14 cellular contexts compared by ENCODE assay signal in genomic region chr1:93244298-93245069, GRCh38.
DNase-seq lines count a peak whose midpoint lies in the region; ATAC-seq, FAIRE-seq and TF ChIP-seq lines count a peak whose summit lies in the region.
"Had no signal": no experiment of that assay in that cellular context is flagged by ENCODE, and none has a peak within 500 bp of the region (broad histone marks: within the 10 kb centered on the region; RNA-seq: fewer than 3 reads in every experiment).

No MANE protein-coding gene starts in this region.

- no peak for FAIRE-seq in frontal cortex (lab: Jason Lieb, UNC)

- no peak for TF ChIP-seq CTCF in heart left ventricle (IDR thresholded peaks at IDR 0.05)

- ATAC-seq in Right ventricle myocardium superior (ENCODE audit: poor library complexity) (peak; percentile 75), heart left ventricle (peak in 3 of 4 donors; percentile 57 to 65 (median 60)), right cardiac atrium (peak; percentile 48 to 71), aorta (ENCODE audit: low FRiP score) (peak; percentile 29), GM21529 (IDR thresholded peaks at IDR 0.05; ENCODE audit: unreplicated experiment) (no peak), HG03135 (IDR thresholded peaks at IDR 0.05; ENCODE audit: unreplicated experiment) (no peak)
- ATAC-seq: GM23338 had no signal

- H3K27ac ChIP-seq in heart left ventricle (peak overlapping the region in 6 of 12 donors; percentile 9 to 76 (median 60)), right cardiac atrium (ENCODE audit: low read length) (no peak overlapping the region), aorta (ENCODE audit: low read depth in 1 of 2, low read length in 2 of 2) (no peak overlapping the region)
- H3K27ac ChIP-seq: BLaER1 treated with 17β-estradiol and CSF1 and Interleukin-3, amounts not matched to agents 10 nM and 100 nM had no signal

- H3K36me3 ChIP-seq in heart left ventricle (peaks cover 0 to 22% (median 0%) of the 10 kb centered on the region in 9 donors), aorta (ENCODE audit: control insufficient read depth in 1 of 2, insufficient read depth in 2 of 2, low read length in 1 of 2) (no peaks in the 10 kb centered on the region)

- no peak for TF ChIP-seq POLR2A in heart left ventricle (IDR thresholded peaks at IDR 0.05)

- H3K9me3 ChIP-seq in heart left ventricle = peaks cover 0 to 14% (median 10%) of the 10 kb centered on the region in 12 donors
- no peaks in the 10 kb centered on the region for H3K9me3 ChIP-seq in right cardiac atrium (ENCODE audit: control insufficient read depth, low read length)
- H3K9me3 ChIP-seq in aorta (ENCODE audit: control insufficient read depth, low read length) = no peaks in the 10 kb centered on the region

- no peak overlapping the region for H3K4me3 ChIP-seq in heart left ventricle
- H3K4me3 ChIP-seq in right cardiac atrium (ENCODE audit: low read length) = no peak overlapping the region
- no peak overlapping the region for H3K4me3 ChIP-seq in aorta (ENCODE audit: low read length in 2 of 2)
- H3K4me3 ChIP-seq: BLaER1 treated with 17β-estradiol and CSF1 and Interleukin-3, amounts not matched to agents 10 nM and 100 nM; GM23338 had no signal

- H3K4me1 ChIP-seq in heart left ventricle (peaks cover 0 to 11% (median 0%) of the 10 kb centered on the region in 12 donors), right cardiac atrium (ENCODE audit: control insufficient read depth, insufficient read depth, low read length) (no peaks in the 10 kb centered on the region), aorta (ENCODE audit: control insufficient read depth in 1 of 2, insufficient read depth in 2 of 2, low read length in 2 of 2) (no peaks in the 10 kb centered on the region)
- H3K4me1 ChIP-seq: BLaER1 treated with 17β-estradiol and CSF1 and Interleukin-3, amounts not matched to agents 10 nM and 100 nM had no signal

- H3K27me3 ChIP-seq in heart left ventricle (no peaks in the 10 kb centered on the region), right cardiac atrium (ENCODE audit: control insufficient read depth, insufficient read depth) (no peaks in the 10 kb centered on the region), aorta (ENCODE audit: control insufficient read depth in 1 of 2, insufficient read depth in 2 of 2, low read length in 1 of 2) (no peaks in the 10 kb centered on the region)
- H3K27me3 ChIP-seq: BLaER1 treated with 17β-estradiol and CSF1 and Interleukin-3, amounts not matched to agents 10 nM and 100 nM had no signal

- WGBS in heart left ventricle, 4 donors = 76 to 85% (median 82%) methylated on average over 1 of the region's 1 CpG
- 55% methylated on average over 1 of the region's 1 CpG for WGBS in right cardiac atrium
- 2 to 11% methylated on average over 1 of the region's 1 CpG for WGBS in aorta, 2 donors

- intact Hi-C loops in Right ventricle myocardium superior (cut with DNase I) (no loop called here), cardiac septum (cut with DNase I) (no loop called here), heart left ventricle (cut with DNase I) (no loop called here), right cardiac atrium (cut with DNase I) (no loop called here), aorta (cut with DNase I) (no loop called here)

- DNase-seq in Right ventricle myocardium superior (no peak), cardiac septum (ENCODE audit: low spot score) (no peak), heart left ventricle (no peak), right cardiac atrium (no peak), aorta (no peak), frontal cortex (ENCODE audit: low spot score in 2 of 2) (no peak)
- DNase-seq: ACHN; CD4-positive, CD25-positive, alpha-beta regulatory T cell; DMS53; H7 had no signal

Comparison
In these comparisons a context has a peak if more than half of its experiments do, and no peak if none do; other contexts are left out.
1. ATAC-seq: peak in Right ventricle myocardium superior (single experiment), heart left ventricle (3 of 4), right cardiac atrium (2 of 2) and aorta (single experiment); none in GM21529 (single experiment) and HG03135 (single experiment).